In the genomic region with DNA sequence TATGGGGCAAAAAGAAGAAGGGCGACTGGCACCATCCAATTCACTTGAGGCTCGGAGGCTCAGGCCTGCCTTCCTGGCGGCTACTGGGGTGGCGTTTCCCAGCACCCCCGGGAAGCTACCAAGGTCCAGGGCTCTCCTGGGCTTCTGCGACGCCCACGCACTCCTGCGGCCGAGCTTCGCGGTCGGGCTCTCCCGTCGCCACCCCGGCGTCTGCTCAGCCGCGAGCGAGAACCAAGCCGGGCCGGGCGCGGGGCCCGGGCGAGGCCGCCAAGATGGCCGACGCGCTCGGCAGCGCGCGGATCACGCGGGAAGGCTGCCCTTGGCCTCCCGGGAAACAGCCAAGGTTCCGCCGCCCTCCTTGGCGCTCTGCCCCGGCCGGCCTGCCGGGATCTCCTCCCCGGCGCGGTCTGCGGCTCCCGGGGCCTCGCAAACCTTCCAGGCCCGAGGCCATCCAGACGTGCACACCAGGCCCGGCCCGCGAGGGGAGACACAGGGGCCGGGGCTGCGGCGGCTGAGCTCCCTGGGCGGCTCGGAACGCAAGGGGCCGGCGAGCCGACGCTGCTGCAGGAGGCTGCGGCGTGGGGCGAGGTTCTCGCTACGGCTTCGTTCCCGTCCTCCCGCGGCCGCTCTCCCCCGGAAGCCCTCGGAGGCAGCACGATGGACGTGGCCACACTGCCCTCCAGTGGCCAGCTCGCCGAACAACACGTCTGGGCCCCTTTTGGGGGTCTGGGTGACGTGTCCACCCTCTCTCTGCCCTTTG, we compare ENCODE assay signal across 8 cellular contexts. TPM values are rescaled to one million over a fixed set of nuclear protein-coding genes. Genes with fewer than 3 reads are reported as not detected.
A peak's percentile ranks its signal among the peaks of the same experiment; 100 is the strongest.
DNase-seq lines count a peak whose midpoint lies in the region; ATAC-seq, FAIRE-seq and TF ChIP-seq lines count a peak whose summit lies in the region.

No MANE protein-coding gene starts in this region.

- H3K36me3 ChIP-seq in ACC112 (ENCODE audit: insufficient read depth, low read length) = no peaks in the 10 kb centered on the region
- no peaks in the 10 kb centered on the region for H3K36me3 ChIP-seq in bronchial epithelial cell (ENCODE audit: control insufficient read depth, insufficient read depth, low read length)

- peak overlapping the region; percentile 93 for H3K27ac Mint-ChIP-seq in activated B cell treated with CpG ODN at 0.5 μM for 24 hours

- H3K4me3 ChIP-seq in ACC112 (ENCODE audit: low read depth, low read length) (peak overlapping the region; percentile 88), bronchial epithelial cell (ENCODE audit: low read depth, low read length) (peak overlapping the region; percentile 47)

- POLR2A ChIA-PET in activated B cell treated with CpG ODN at 0.5 μM for 24 hours (lab: Charles Lee) = interaction anchor here (0.7 to 23.4 kb wide), 59 partner anchors 8 to 883 kb away, joined by 3 to 2953 read pairs (median 7); a partner anchor contains a TSS

- intact Hi-C loops in activated B cell treated with CpG ODN at 0.5 μM for 24 hours (cut with micrococcal nuclease) = loop anchor here (1.0 to 2.0 kb wide), 15 partner anchors 23 to 979 kb away; a partner anchor contains a TSS

- DNase-seq in NCI-H2196 (lab: John Stamatoyannopoulos, UW; ENCODE audit: unreplicated experiment) (peak; percentile 81), activated B cell treated with CpG ODN at 0.5 μM for 24 hours (peak; percentile 96), bronchial epithelial cell (ENCODE audit: low read depth) (peak; percentile 51), islet precursor cell (peak; percentile 94)
- DNase-seq in stimulated activated CD4-positive, alpha-beta T cell treated with anti-CD3 and anti-CD28 coated beads, Interleukin-12 subunit alpha, Interleukin-12 subunit beta, amount 100 ng/mL, for 4 hours = peak; percentile 90

- peak overlapping the region; percentile 96 for H2AFZ ChIP-seq in ACC112 (ENCODE audit: low read length, unreplicated experiment)

- CTCF ChIA-PET in activated B cell treated with CpG ODN at 0.5 μM for 24 hours (lab: Charles Lee) = interaction anchor here (0.6 to 8.4 kb wide), 35 partner anchors 10 to 979 kb away, joined by 3 to 135 read pairs (median 5); a partner anchor contains a TSS

- peak overlapping the region; percentile 98 for H3K27ac ChIP-seq in ACC112 (ENCODE audit: low read depth, low read length)

- H3K27me3 ChIP-seq in ACC112 (ENCODE audit: insufficient read depth, low read length) (no peaks in the 10 kb centered on the region), bronchial epithelial cell (ENCODE audit: control insufficient read depth, insufficient read depth, low read length) (no peaks in the 10 kb centered on the region)

- H3K4me1 ChIP-seq in ACC112 (ENCODE audit: control insufficient read depth, insufficient read depth, low read length, unreplicated experiment) = peaks cover 33% of the 10 kb centered on the region

- TF ChIP-seq CTCF in activated B cell treated with CpG ODN at 0.5 μM for 24 hours (IDR thresholded peaks at IDR 0.05) (peak; percentile 54), bronchial epithelial cell (IDR thresholded peaks at IDR 0.05; ENCODE audit: insufficient read depth, low read length, severe bottlenecking) (peak; percentile 96)

- peaks cover 86% of the 10 kb centered on the region for H3K4me1 Mint-ChIP-seq in activated B cell treated with CpG ODN at 0.5 μM for 24 hours

- peak; percentile 47 for ATAC-seq in GM18519 (IDR thresholded peaks at IDR 0.05; ENCODE audit: low FRiP score, unreplicated experiment)
- peak; percentile 44 for ATAC-seq in HG03095 (IDR thresholded peaks at IDR 0.05; ENCODE audit: unreplicated experiment)
- ATAC-seq in activated B cell treated with CpG ODN at 0.5 μM for 24 hours (ENCODE audit: low read depth) = peak; percentile 74

- peaks cover 19% of the 10 kb centered on the region for H3K79me2 ChIP-seq in ACC112 (ENCODE audit: control insufficient read depth, insufficient read depth, low read length, unreplicated experiment)

- H3K36me3 Mint-ChIP-seq in activated B cell treated with CpG ODN at 0.5 μM for 24 hours (ENCODE audit: low read depth) = no peaks in the 10 kb centered on the region

- FAIRE-seq in bronchial epithelial cell (lab: Jason Lieb, UNC) = no peak

- no peaks in the 10 kb centered on the region for H3K27me3 Mint-ChIP-seq in activated B cell treated with CpG ODN at 0.5 μM for 24 hours

- H3K4me3 Mint-ChIP-seq in activated B cell treated with CpG ODN at 0.5 μM for 24 hours = peak overlapping the region; percentile 89

- no peaks in the 10 kb centered on the region for H3K9me3 Mint-ChIP-seq in activated B cell treated with CpG ODN at 0.5 μM for 24 hours

RNA-seq across cellular contexts. Expression of a gene that starts 23.5 kb away (rescaled TPM):
- total RNA-seq in activated B cell treated with CpG ODN at 0.5 μM for 24 hours (814 and 884 TPM in 2 replicates), bronchial epithelial cell (12.7 and 15.5 TPM in 2 replicates)

Comparison
In these comparisons a context has a peak if more than half of its experiments do, and no peak if none do; other contexts are left out.
1. Peak in every context shown above with its lines: DNase-seq, ATAC-seq, H3K4me3 ChIP-seq and H3K27ac ChIP-seq.
2. RNA of a gene that starts 23.5 kb away (total RNA-seq): 814 to 884 TPM in activated B cell treated with CpG ODN at 0.5 μM for 24 hours; 12.7 to 15.5 TPM in bronchial epithelial cell; every median in the first group is over 10 times any median in the second.